12 cellular contexts compared by ENCODE assay signal in genomic region chr3:108420926-108421325, GRCh38.
DNase-seq lines count a peak whose midpoint lies in the region; ATAC-seq and TF ChIP-seq lines count a peak whose summit lies in the region.
"Had no signal": no experiment of that assay in that cellular context is flagged by ENCODE, and none has a peak within 500 bp of the region (broad histone marks: within the 10 kb centered on the region; RNA-seq: fewer than 3 reads in every experiment).

No MANE protein-coding gene starts in this region.

- H3K4me1 ChIP-seq in foreskin keratinocyte: peaks cover 4% of the 10 kb centered on the region
- H3K4me1 ChIP-seq: Peyer's patch had no signal

- H3K36me3 Mint-ChIP-seq in activated T-helper 17 cell treated with anti-CD3 and anti-CD28 coated beads, Interleukin-2, amount 50 U/mL, for 72 hours (ENCODE audit: low read depth): no peaks in the 10 kb centered on the region
- H3K36me3 Mint-ChIP-seq: CD8-positive, alpha-beta T cell had no signal

- DNase-seq in AG09309 (ENCODE audit: low read depth): peak; percentile 64
- DNase-seq in HCEC 1CT: peak; percentile 51
- peak; percentile 82 to 96 for DNase-seq in foreskin keratinocyte
- DNase-seq in NCI-H2029 (lab: John Stamatoyannopoulos, UW): no peak
- DNase-seq in H7: no peak
- no peak for DNase-seq in effector CD4-positive, alpha-beta T cell
- DNase-seq in NCI-H2171 (lab: John Stamatoyannopoulos, UW): no peak
- DNase-seq: activated T-cell treated with anti-CD3 and anti-CD28 coated beads, Interleukin-2, amount 50 U/mL, for 24 hours; CD8-positive, alpha-beta T cell; Peyer's patch had no signal

- H3K27me3 ChIP-seq in foreskin keratinocyte (no peaks in the 10 kb centered on the region), H7 (ENCODE audit: control insufficient read depth, insufficient read depth, low read length) (no peaks in the 10 kb centered on the region)
- H3K27me3 ChIP-seq: cardiac muscle cell, Peyer's patch had no signal

- H3K36me3 ChIP-seq in H7 (replicated peaks; ENCODE audit: control insufficient read depth, insufficient read depth, low read length): no peaks in the 10 kb centered on the region
- H3K36me3 ChIP-seq: cardiac muscle cell, Peyer's patch had no signal

- H3K9me3 Mint-ChIP-seq in activated T-helper 17 cell treated with anti-CD3 and anti-CD28 coated beads, Interleukin-2, amount 50 U/mL, for 72 hours: no peaks in the 10 kb centered on the region
- H3K9me3 Mint-ChIP-seq: activated T-cell treated with anti-CD3 and anti-CD28 coated beads, Interleukin-2, amount 50 U/mL, for 24 hours; CD8-positive, alpha-beta T cell had no signal

- no peak overlapping the region for H3K4me3 ChIP-seq in AG09309 (ENCODE audit: control insufficient read depth, low read depth, low read length)
- no peak overlapping the region for H3K4me3 ChIP-seq in H7 (ENCODE audit: insufficient read depth, low read depth, low read length)
- H3K4me3 ChIP-seq: cardiac muscle cell, Peyer's patch had no signal

- no peak overlapping the region for H3K27ac ChIP-seq in foreskin keratinocyte
- H3K27ac ChIP-seq: cardiac muscle cell, Peyer's patch had no signal

- ATAC-seq in activated T-helper 17 cell treated with anti-CD3 and anti-CD28 coated beads, Interleukin-2, amount 50 U/mL, for 72 hours (replicated peaks): peak; percentile 55
- peak; percentile 95 for ATAC-seq in foreskin keratinocyte
- ATAC-seq: CD8-positive, alpha-beta T cell had no signal

- TF ChIP-seq CTCF in AG09309 (IDR thresholded peaks at IDR 0.05; ENCODE audit: control insufficient read depth, insufficient read depth, low read depth, low read length, missing control alignments) (no peak), foreskin keratinocyte (conservative IDR thresholded peaks at IDR 0.05) (no peak)

- peaks cover 3% of the 10 kb centered on the region for H3K27me3 Mint-ChIP-seq in activated T-helper 17 cell treated with anti-CD3 and anti-CD28 coated beads, Interleukin-2, amount 50 U/mL, for 72 hours

- H3K4me1 Mint-ChIP-seq in activated T-helper 17 cell treated with anti-CD3 and anti-CD28 coated beads, Interleukin-2, amount 50 U/mL, for 72 hours: no peaks in the 10 kb centered on the region

- H3K27ac Mint-ChIP-seq in activated T-helper 17 cell treated with anti-CD3 and anti-CD28 coated beads, Interleukin-2, amount 50 U/mL, for 72 hours: no peak overlapping the region
- H3K27ac Mint-ChIP-seq: activated T-cell treated with anti-CD3 and anti-CD28 coated beads, Interleukin-2, amount 50 U/mL, for 24 hours; CD8-positive, alpha-beta T cell had no signal

- no peak overlapping the region for H3K4me3 Mint-ChIP-seq in activated T-helper 17 cell treated with anti-CD3 and anti-CD28 coated beads, Interleukin-2, amount 50 U/mL, for 72 hours
- H3K4me3 Mint-ChIP-seq: activated T-cell treated with anti-CD3 and anti-CD28 coated beads, Interleukin-2, amount 50 U/mL, for 24 hours; CD8-positive, alpha-beta T cell had no signal

Comparison
In these comparisons a context has a peak if more than half of its experiments do, and no peak if none do; other contexts are left out.
1. DNase-seq: peak in AG09309 (single experiment), HCEC 1CT (single experiment) and foreskin keratinocyte (2 of 2); none in NCI-H2029 (single experiment), H7 (single experiment), effector CD4-positive, alpha-beta T cell (single experiment) and NCI-H2171 (single experiment).